In genomic region chr10:77082601-77083252, GRCh38 we compare ENCODE assay signal across 15 cellular contexts.
DNase-seq lines count a peak whose midpoint lies in the region; ATAC-seq and TF ChIP-seq lines count a peak whose summit lies in the region.
"Had no signal": no experiment of that assay in that cellular context is flagged by ENCODE, and none has a peak within 500 bp of the region (broad histone marks: within the 10 kb centered on the region; RNA-seq: fewer than 3 reads in every experiment).

No MANE protein-coding gene starts in this region.

- 83% methylated on average over 7 of the region's 7 CpGs for WGBS in mammary epithelial cell (ENCODE audit: low coverage, missing lambda C conversion rate)

- H3K36me3 ChIP-seq in mammary epithelial cell (ENCODE audit: insufficient read depth, low read length) (no peaks in the 10 kb centered on the region), Panc1 (ENCODE audit: control insufficient read depth, insufficient read depth, low read length) (no peaks in the 10 kb centered on the region; the same call in 1 of the 2 replicates), left lung (no peaks in the 10 kb centered on the region)
- H3K36me3 ChIP-seq: breast epithelium had no signal

- H4K20me1 ChIP-seq in mammary epithelial cell (ENCODE audit: insufficient read depth, low read length), result no peaks in the 10 kb centered on the region

- H3K27ac ChIP-seq in mammary epithelial cell (ENCODE audit: insufficient read depth, low read depth, low read length), result no peak overlapping the region
- no peak overlapping the region for H3K27ac ChIP-seq in Panc1 (ENCODE audit: low read length)
- H3K27ac ChIP-seq in left lung, result no peak overlapping the region
- H3K27ac ChIP-seq: breast epithelium had no signal

- no peak overlapping the region for H3K4me3 ChIP-seq in mammary epithelial cell (replicated peaks in 1 of 3; ENCODE audit: insufficient read depth in 1 of 3, low read depth in 2 of 3, low read length in 3 of 3)
- no peak overlapping the region for H3K4me3 ChIP-seq in Panc1 (ENCODE audit: low read depth in 2 of 2, low read length in 2 of 2)
- no peak overlapping the region for H3K4me3 ChIP-seq in left lung
- H3K4me3 ChIP-seq: breast epithelium had no signal

- no peaks in the 10 kb centered on the region for H3K9me3 Mint-ChIP-seq in MCF 10A (ENCODE audit: unreplicated experiment)
- H3K9me3 Mint-ChIP-seq in progenitor cell of endocrine pancreas (ENCODE audit: low read depth), result no peaks in the 10 kb centered on the region

- H3K79me2 ChIP-seq in mammary epithelial cell (ENCODE audit: insufficient read depth, low read length), result no peaks in the 10 kb centered on the region

- ATAC-seq in Panc1 (no peak), HG03196 (IDR thresholded peaks at IDR 0.05; ENCODE audit: unreplicated experiment) (no peak), left lung (no peak)

- H3K27ac Mint-ChIP-seq in MCF 10A (ENCODE audit: low read depth, unreplicated experiment) (no peak overlapping the region), progenitor cell of endocrine pancreas (no peak overlapping the region)

- no peak overlapping the region for H2AFZ ChIP-seq in mammary epithelial cell (ENCODE audit: low read depth, low read length)

- no peak overlapping the region for H3K9ac ChIP-seq in mammary epithelial cell (ENCODE audit: insufficient read depth, low read length)

- no peak overlapping the region for H3K4me2 ChIP-seq in mammary epithelial cell (ENCODE audit: insufficient read depth, low read depth, low read length)

- H3K27me3 Mint-ChIP-seq in MCF 10A (ENCODE audit: insufficient read depth, unreplicated experiment), result no peaks in the 10 kb centered on the region
- no peaks in the 10 kb centered on the region for H3K27me3 Mint-ChIP-seq in progenitor cell of endocrine pancreas

- no peak overlapping the region for H3K4me3 Mint-ChIP-seq in MCF 10A (ENCODE audit: unreplicated experiment)
- H3K4me3 Mint-ChIP-seq in progenitor cell of endocrine pancreas (ENCODE audit: low read depth), result no peak overlapping the region

- H3K4me1 ChIP-seq in mammary epithelial cell (ENCODE audit: insufficient read depth, low read length), result peaks cover 4% of the 10 kb centered on the region
- no peaks in the 10 kb centered on the region for H3K4me1 ChIP-seq in Panc1 (ENCODE audit: control insufficient read depth, insufficient read depth, low read length)
- H3K4me1 ChIP-seq in left lung, result peaks cover 0 to 7% of the 10 kb centered on the region in 2 donors
- H3K4me1 ChIP-seq: breast epithelium had no signal

- BruUV-seq in MCF 10A (replicated peaks; lab: Mats Ljungman, UMichigan) (no TSS peak), mammary epithelial cell (replicated peaks; lab: Mats Ljungman, UMichigan) (no TSS peak), Panc1 (replicated peaks; lab: Mats Ljungman, UMichigan) (no TSS peak)

- in situ Hi-C loops in mammary epithelial cell (cut with MboI; ENCODE audit: low sequenced_read_pairs in 2 of 2), result no loop called here
- in situ Hi-C loops in Panc1 (cut with HindIII; ENCODE audit: low pct_unique_long_range_greater_than_20kb, low sequenced_read_pairs), result no loop called here

- dilution Hi-C loops in mammary epithelial cell (cut with HindIII; ENCODE audit: low sequenced_read_pairs), result no loop called here

- TF ChIP-seq CTCF in MCF 10A (IDR thresholded peaks at IDR 0.05; ENCODE audit: unreplicated experiment) (peak; percentile 6), mammary epithelial cell (conservative IDR thresholded peaks at IDR 0.05 in 1 of 2, IDR thresholded peaks at IDR 0.05 in 1 of 2; ENCODE audit: extremely low read depth in 1 of 2, insufficient read depth in 1 of 2, low read depth in 1 of 2, low read length in 2 of 2) (no peak), Panc1 (IDR thresholded peaks at IDR 0.05) (peak; percentile 48), progenitor cell of endocrine pancreas (IDR thresholded peaks at IDR 0.05; ENCODE audit: unreplicated experiment) (peak; percentile 68), left lung (IDR thresholded peaks at IDR 0.05) (no peak)

- no peak for DNase-seq in MCF 10A (ENCODE audit: unreplicated experiment)
- no peak for DNase-seq in mammary epithelial cell
- no peak for DNase-seq in Panc1 (ENCODE audit: low read depth, low spot score)
- peak; percentile 12 for DNase-seq in fibroblast of the conjunctiva (ENCODE audit: low read depth)
- peak; percentile 23 for DNase-seq in progenitor cell of endocrine pancreas (ENCODE audit: low spot score, unreplicated experiment)
- DNase-seq in DMS79 treated with DMSO at 0.1 percent for 48 hours (lab: John Stamatoyannopoulos, UW), result no peak
- no peak for DNase-seq in left lung
- DNase-seq: activated naive CD4-positive, alpha-beta T cell; hypothalamus; mesenchymal stem cell; NCI-H2029 treated with DMSO at 0.1 percent for 48 hours; posterior cingulate gyrus; stimulated activated CD4-positive, alpha-beta T cell treated with anti-CD3 and anti-CD28 coated beads, Interleukin-15, amount 100 ng/mL, for 24 hours had no signal

- H3K27me3 ChIP-seq in mammary epithelial cell (ENCODE audit: insufficient read depth, low read length) (no peaks in the 10 kb centered on the region), Panc1 (ENCODE audit: control insufficient read depth, insufficient read depth, low read length) (no peaks in the 10 kb centered on the region), left lung (no peaks in the 10 kb centered on the region)
- H3K27me3 ChIP-seq: breast epithelium had no signal

- POLR2A ChIA-PET in MCF 10A (lab: Yijun Ruan, JAX), result no interaction called here
- POLR2A ChIA-PET in Panc1 (lab: Charles Lee), result no interaction called here

- no peaks in the 10 kb centered on the region for H3K36me3 Mint-ChIP-seq in MCF 10A (ENCODE audit: insufficient read depth, unreplicated experiment)
- H3K36me3 Mint-ChIP-seq in progenitor cell of endocrine pancreas (ENCODE audit: insufficient read depth), result no peaks in the 10 kb centered on the region

- H3K4me1 Mint-ChIP-seq in MCF 10A (ENCODE audit: insufficient read depth, unreplicated experiment) (no peaks in the 10 kb centered on the region), progenitor cell of endocrine pancreas (ENCODE audit: low read depth) (peaks cover 13% of the 10 kb centered on the region)

- H3K9me3 ChIP-seq in mammary epithelial cell (replicated peaks; ENCODE audit: insufficient read depth, low read length) (no peaks in the 10 kb centered on the region), Panc1 (ENCODE audit: control insufficient read depth, insufficient read depth, low read depth, low read length) (no peaks in the 10 kb centered on the region), left lung (no peaks in the 10 kb centered on the region)
- H3K9me3 ChIP-seq: breast epithelium had no signal

- intact Hi-C loops in MCF 10A (cut with micrococcal nuclease) (no loop called here), mammary epithelial cell (cut with micrococcal nuclease) (no loop called here), Panc1 (cut with micrococcal nuclease; ENCODE audit: unreplicated experiment) (no loop called here), left lung (cut with DNase I) (no loop called here)

- CTCF ChIA-PET in MCF 10A (lab: Yijun Ruan, JAX) (interaction anchor here (0.6 to 0.7 kb wide), 3 partner anchors 9 to 1243 kb away, joined by 3 to 5 read pairs (median 4); no protein-coding TSS in a partner anchor), mammary epithelial cell (lab: Charles Lee; ENCODE audit: low non-redundant PET) (no interaction called here), Panc1 (lab: Charles Lee) (no interaction called here)

Comparison
In these comparisons a context has a peak if more than half of its experiments do, and no peak if none do; other contexts are left out.
1. CTCF ChIP-seq: peak in MCF 10A (single experiment), Panc1 (single experiment) and progenitor cell of endocrine pancreas (single experiment); none in mammary epithelial cell (0 of 2) and left lung (0 of 2).
2. DNase-seq: peak in fibroblast of the conjunctiva (single experiment) and progenitor cell of endocrine pancreas (single experiment); none in MCF 10A (single experiment), mammary epithelial cell (single experiment), Panc1 (single experiment), DMS79 treated with DMSO at 0.1 percent for 48 hours (single experiment) and left lung (0 of 2).